Comparison of ENCODE assay signal across 30 cellular contexts in the genomic region with DNA sequence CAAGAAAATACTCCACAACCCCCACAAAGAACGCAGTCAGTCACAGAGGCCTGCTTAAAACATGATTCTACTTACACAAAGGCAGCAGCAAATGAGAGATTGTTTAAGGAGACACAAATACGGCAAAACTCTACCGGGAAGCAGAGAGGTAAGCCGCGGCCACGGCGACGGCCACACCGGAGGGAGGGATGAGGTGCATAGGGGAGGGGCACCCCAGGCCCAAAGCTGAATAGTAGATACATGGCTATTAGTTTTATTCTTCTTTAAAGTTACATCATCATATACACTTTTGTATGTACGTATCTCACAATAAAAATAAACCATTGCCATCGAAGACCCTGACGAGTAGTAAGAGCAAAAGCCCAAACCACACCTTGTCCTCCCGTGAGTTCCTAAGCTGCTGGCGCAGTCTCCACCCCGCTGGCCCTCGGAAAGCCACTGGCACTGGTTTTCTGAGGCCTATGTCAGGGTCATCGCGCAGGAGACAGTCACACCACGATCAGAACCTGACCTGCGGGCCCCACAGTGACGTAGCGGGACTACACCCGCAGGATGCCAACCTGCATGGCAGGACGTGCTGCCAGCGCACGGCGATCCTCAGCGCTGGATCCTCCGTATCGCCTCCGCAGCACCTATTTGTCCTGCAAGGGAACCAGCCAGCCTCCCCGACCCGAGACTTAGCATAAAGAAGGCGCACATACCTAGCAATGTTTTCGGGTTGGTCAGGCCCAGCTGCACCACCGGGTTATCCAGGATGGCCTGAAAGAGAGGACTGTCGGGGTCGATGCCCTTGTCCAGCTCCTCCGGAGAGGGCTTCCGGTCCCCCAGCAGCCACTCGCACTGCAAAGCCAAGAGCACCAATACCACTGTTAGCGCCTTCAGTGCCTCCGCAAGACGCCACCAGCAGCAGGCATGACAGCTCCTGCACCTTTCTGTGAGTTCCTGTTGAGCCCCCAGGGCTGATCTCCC.
"Had no signal": no experiment of that assay in that cellular context is flagged by ENCODE, and none has a peak within 500 bp of the region (broad histone marks: within the 10 kb centered on the region; RNA-seq: fewer than 3 reads in every experiment).

No MANE protein-coding gene starts in this region.

- H3K27ac Mint-ChIP-seq: activated CD4-positive, alpha-beta memory T cell treated with anti-CD3 and anti-CD28 coated beads, Interleukin-2, amount 10 ng/mL, durations not matched to agents 7 days and 5 days; activated CD8-positive, alpha-beta memory T cell treated with anti-CD3 and anti-CD28 coated beads, Interleukin-2, amount 10 ng/mL, durations not matched to agents 7 days and 5 days; activated naive CD4-positive, alpha-beta T cell treated with anti-CD3 and anti-CD28 coated beads, Interleukin-2, amount 10 ng/mL, durations not matched to agents 7 days and 5 days; activated naive CD8-positive, alpha-beta T cell treated with anti-CD3 and anti-CD28 coated beads, Interleukin-2, amount 10 ng/mL, durations not matched to agents 7 days and 5 days; IgD-negative memory B cell had no signal

- H3K27me3 Mint-ChIP-seq: activated CD8-positive, alpha-beta memory T cell treated with anti-CD3 and anti-CD28 coated beads, Interleukin-2, amount 10 ng/mL, durations not matched to agents 7 days and 5 days; activated naive CD8-positive, alpha-beta T cell treated with anti-CD3 and anti-CD28 coated beads, Interleukin-2, amount 10 ng/mL, durations not matched to agents 7 days and 5 days; IgD-negative memory B cell had no signal

- H3K9me3 Mint-ChIP-seq: IgD-negative memory B cell had no signal

- ATAC-seq: activated CD8-positive, alpha-beta memory T cell treated with anti-CD3 and anti-CD28 coated beads, Interleukin-2, amount 10 ng/mL, durations not matched to agents 7 days and 5 days; body of pancreas had no signal

- H3K9me3 ChIP-seq: adrenal gland, breast epithelium, MG63, Peyer's patch had no signal

- DNase-seq: activated CD4-positive, alpha-beta memory T cell treated with anti-CD3 and anti-CD28 coated beads, Interleukin-2, amount 10 ng/mL, durations not matched to agents 7 days and 5 days; activated CD4-positive, alpha-beta T cell treated with anti-CD3 and anti-CD28 coated beads for 1 hour; activated CD4-positive, alpha-beta T cell treated with anti-CD3 and anti-CD28 coated beads for 48 hours; activated CD4-positive, CD25-positive, alpha-beta regulatory T cell; activated CD8-positive, alpha-beta memory T cell treated with anti-CD3 and anti-CD28 coated beads for 24 hours; activated CD8-positive, alpha-beta memory T cell treated with anti-CD3 and anti-CD28 coated beads, Interleukin-2, amount 10 ng/mL, durations not matched to agents 7 days and 5 days; activated CD8-positive, alpha-beta memory T cell treated with anti-CD3 and anti-CD28 coated beads, Interleukin-2, amount 50 U/mL, for 48 hours; activated gamma-delta T cell treated with Interleukin-2 at 50 U/mL for 16 hours; activated naive CD4-positive, alpha-beta T cell treated with anti-CD3 and anti-CD28 coated beads, Interleukin-2, amount 10 ng/mL, durations not matched to agents 7 days and 5 days; activated naive CD8-positive, alpha-beta T cell treated with anti-CD3 and anti-CD28 coated beads, Interleukin-2, amount 10 ng/mL, durations not matched to agents 7 days and 5 days; adrenal gland; body of pancreas; Kasumi-1; KG1; MG63; NCI-H1092; NCI-H1436 treated with DMSO at 0.1 percent for 48 hours; NCI-H1694 treated with DMSO at 0.1 percent for 48 hours; NCI-H2029; NCI-H345; NCI-H524 treated with DMSO at 0.1 percent for 48 hours; Right ventricle myocardium superior; SW 1271; T-helper 1 cell; T-helper 2 cell; T-helper 9 cell; WERI-Rb-1 had no signal

- H3K27ac ChIP-seq: adrenal gland, body of pancreas, breast epithelium, Peyer's patch, WERI-Rb-1 had no signal

- H3K27me3 ChIP-seq: adrenal gland, body of pancreas, breast epithelium, MG63, Peyer's patch had no signal

- H3K4me3 Mint-ChIP-seq: activated CD4-positive, alpha-beta memory T cell treated with anti-CD3 and anti-CD28 coated beads, Interleukin-2, amount 10 ng/mL, durations not matched to agents 7 days and 5 days; activated CD8-positive, alpha-beta memory T cell treated with anti-CD3 and anti-CD28 coated beads, Interleukin-2, amount 10 ng/mL, durations not matched to agents 7 days and 5 days; activated naive CD4-positive, alpha-beta T cell treated with anti-CD3 and anti-CD28 coated beads, Interleukin-2, amount 10 ng/mL, durations not matched to agents 7 days and 5 days; activated naive CD8-positive, alpha-beta T cell treated with anti-CD3 and anti-CD28 coated beads, Interleukin-2, amount 10 ng/mL, durations not matched to agents 7 days and 5 days; IgD-negative memory B cell had no signal

- H3K4me1 ChIP-seq: adrenal gland, body of pancreas, breast epithelium, Peyer's patch had no signal

- H3K4me3 ChIP-seq: adrenal gland, body of pancreas, breast epithelium, MG63, Peyer's patch had no signal
